Comparison of ENCODE assay signal across 7 cellular contexts in the genomic region with DNA sequence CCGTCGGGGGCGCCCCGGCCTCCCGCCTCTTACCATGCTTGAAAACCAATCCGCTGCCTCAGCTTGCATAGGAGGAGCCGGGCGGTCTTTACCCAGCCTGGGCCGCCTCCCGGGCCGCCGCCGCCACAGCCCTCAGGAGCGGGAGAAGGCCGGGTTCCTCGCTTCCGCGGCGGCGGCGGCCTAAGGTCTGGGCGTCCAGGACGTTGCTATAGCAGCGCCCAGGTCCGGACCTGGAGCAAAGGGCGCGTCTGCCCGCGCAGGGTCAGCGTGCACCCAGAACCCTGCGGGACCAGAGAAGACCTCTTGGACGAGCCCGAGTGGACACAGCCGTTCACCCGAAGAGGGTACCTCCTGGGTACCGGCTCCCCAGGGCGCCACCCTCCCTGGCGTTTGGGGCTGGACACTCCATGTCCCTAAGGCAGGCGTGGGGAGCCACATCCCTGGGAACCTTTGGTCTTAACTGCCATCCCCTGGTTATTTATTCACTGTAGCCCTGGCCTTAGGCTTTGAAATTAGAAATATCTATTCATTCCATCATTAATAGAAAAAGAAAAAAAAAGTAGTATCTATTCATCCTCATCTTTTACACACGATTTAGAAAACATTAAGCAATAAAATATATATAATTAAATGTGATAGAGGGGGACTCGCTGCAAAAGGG. TPM values are rescaled to one million over a fixed set of nuclear protein-coding genes. Genes with fewer than 3 reads are reported as not detected.
DNase-seq lines count a peak whose midpoint lies in the region; ATAC-seq, FAIRE-seq and TF ChIP-seq lines count a peak whose summit lies in the region.

No MANE protein-coding gene starts in this region.

- peak overlapping the region; percentile 91 for H3K4me2 ChIP-seq in HepG2 (ENCODE audit: low read depth, low read length)

- no peak for FAIRE-seq in HepG2 (lab: Jason Lieb, UNC)

- H3K9me3 ChIP-seq in HepG2 (ENCODE audit: low read length) (no peaks in the 10 kb centered on the region), transverse colon (no peaks in the 10 kb centered on the region)
- H3K9me3 ChIP-seq in CD4-positive, alpha-beta memory T cell (ENCODE audit: control insufficient read depth in 1 of 2, low read length in 2 of 2): no peaks in the 10 kb centered on the region

- H4K20me1 ChIP-seq in HepG2 (ENCODE audit: insufficient read depth, low read length): no peaks in the 10 kb centered on the region

- in situ Hi-C loops in HepG2 (cut with HindIII; ENCODE audit: extremely low pct_ligation_motif_present, low pct_unique_long_range_greater_than_20kb): no loop called here
- in situ Hi-C loops in transverse colon (cut with MboI; ENCODE audit: low pct_ligation_motif_present in 1 of 4, low pct_unique_long_range_greater_than_20kb in 1 of 4, low sequenced_read_pairs in 3 of 4): no loop called here

- H3K4me3 Mint-ChIP-seq in CD4-positive, alpha-beta memory T cell: no peak overlapping the region
- H3K4me3 Mint-ChIP-seq in stimulated activated effector memory CD8-positive, alpha-beta T cell treated with anti-CD3 and anti-CD28 coated beads, Interleukin-12 subunit alpha, Interleukin-12 subunit beta, amount 100 ng/mL, for 72 hours: no peak overlapping the region

- H3K4me1 Mint-ChIP-seq in CD4-positive, alpha-beta memory T cell: peaks cover 2 to 12% (median 10%) of the 10 kb centered on the region in 4 donors
- no peaks in the 10 kb centered on the region for H3K4me1 Mint-ChIP-seq in stimulated activated effector memory CD8-positive, alpha-beta T cell treated with anti-CD3 and anti-CD28 coated beads, Interleukin-12 subunit alpha, Interleukin-12 subunit beta, amount 100 ng/mL, for 72 hours

- TF ChIP-seq CTCF in HepG2 (CRISPR knock-in tag; IDR thresholded peaks at IDR 0.05) (no peak), transverse colon (IDR thresholded peaks at IDR 0.05) (no peak)

- TF ChIP-seq EP300 in HepG2 (IDR thresholded peaks at IDR 0.05; ENCODE audit: low read depth in 2 of 2, low read length in 2 of 2) (no peak), HepG2 (CRISPR knock-in tag; IDR thresholded peaks at IDR 0.05; ENCODE audit: borderline replicate concordance) (no peak), transverse colon (IDR thresholded peaks at IDR 0.05; ENCODE audit: low read depth) (no peak)

- no peaks in the 10 kb centered on the region for H3K9me3 Mint-ChIP-seq in CD4-positive, alpha-beta memory T cell
- H3K9me3 Mint-ChIP-seq in stimulated activated effector memory CD8-positive, alpha-beta T cell treated with anti-CD3 and anti-CD28 coated beads, Interleukin-12 subunit alpha, Interleukin-12 subunit beta, amount 100 ng/mL, for 72 hours: no peaks in the 10 kb centered on the region

- intact Hi-C loops in HepG2 (cut with micrococcal nuclease; ENCODE audit: unreplicated experiment) (loop anchor here (5.0 kb wide), 1 partner anchor 35 kb away; the partner anchor contains the start of gene DNAJC3), transverse colon (cut with DNase I; ENCODE audit: low total_unique reads) (no loop called here)
- intact Hi-C loops in CD4-positive, alpha-beta memory T cell (cut with micrococcal nuclease): no loop called here

- TF ChIP-seq POLR2A in HepG2 (IDR thresholded peaks at IDR 0.05; ENCODE audit: insufficient read depth in 1 of 2, low read depth in 2 of 2, low read length in 2 of 2) (peak in 1 of 2 experiments; percentile 35; a peak in 1 of 4 replicates), transverse colon (IDR thresholded peaks at IDR 0.05) (no peak)

- H3K79me2 ChIP-seq in HepG2 (ENCODE audit: insufficient read depth, low read length): peaks cover 10% of the 10 kb centered on the region

- H3K9ac ChIP-seq in HepG2 (ENCODE audit: insufficient read depth, low read depth, low read length): peak overlapping the region; percentile 43; the same call in 1 of the 2 replicates

- CTCF ChIA-PET in HepG2 (lab: Yijun Ruan, JAX; ENCODE audit: low intra/inter-chr PET ratio, low total read pairs): no interaction called here
- CTCF ChIA-PET in CD4-positive, alpha-beta memory T cell (lab: Charles Lee; ENCODE audit: partially characterized antibody): no interaction called here

- DNase-seq in NCI-H1092 treated with DMSO at 0.1 percent for 48 hours (lab: John Stamatoyannopoulos, UW) (peak; percentile 9), cortex of kidney (lab: John Stamatoyannopoulos, UW) (peak; percentile 24), HepG2 (ENCODE audit: low spot score) (peak; percentile 44), transverse colon (peak; percentile 41)
- no peak for DNase-seq in CD4-positive, alpha-beta memory T cell
- DNase-seq in stimulated activated effector memory CD8-positive, alpha-beta T cell treated with anti-CD3 and anti-CD28 coated beads, Interleukin-12 subunit alpha, Interleukin-12 subunit beta, amount 100 ng/mL, for 72 hours (ENCODE audit: low spot score in 2 of 2): no peak

- ATAC-seq in HepG2 (peak; percentile 80), HG02981 (IDR thresholded peaks at IDR 0.05; ENCODE audit: unreplicated experiment) (no peak)
- no peak for ATAC-seq in stimulated activated effector memory CD8-positive, alpha-beta T cell treated with anti-CD3 and anti-CD28 coated beads, Interleukin-12 subunit alpha, Interleukin-12 subunit beta, amount 100 ng/mL, for 72 hours

- POLR2A ChIA-PET in HepG2 (lab: Yijun Ruan, JAX): no interaction called here
- POLR2A ChIA-PET in CD4-positive, alpha-beta memory T cell (lab: Charles Lee; ENCODE audit: partially characterized antibody): no interaction called here

- H3K27me3 ChIP-seq in HepG2 (ENCODE audit: control insufficient read depth in 1 of 2, insufficient read depth in 2 of 2, low read length in 2 of 2) (no peaks in the 10 kb centered on the region; a peak in 1 of 5 replicates), transverse colon (peaks cover 59% of the 10 kb centered on the region)
- peaks cover 8% of the 10 kb centered on the region for H3K27me3 ChIP-seq in CD4-positive, alpha-beta memory T cell (ENCODE audit: insufficient read depth, low read length)

- 85% methylated on average over 15 of the region's 41 CpGs for WGBS in HepG2 (ENCODE audit: low lambda C conversion rate)
- 8 to 28% methylated on average over 3 to 39 of the region's 41 CpGs for WGBS in transverse colon (ENCODE audit: low coverage in 1 of 2), 2 donors

- H3K36me3 Mint-ChIP-seq in CD4-positive, alpha-beta memory T cell: no peaks in the 10 kb centered on the region
- H3K36me3 Mint-ChIP-seq in stimulated activated effector memory CD8-positive, alpha-beta T cell treated with anti-CD3 and anti-CD28 coated beads, Interleukin-12 subunit alpha, Interleukin-12 subunit beta, amount 100 ng/mL, for 72 hours: no peaks in the 10 kb centered on the region

- no peak for TF ChIP-seq RAD21 in HepG2 (CRISPR knock-in tag; IDR thresholded peaks at IDR 0.05)

- H3K4me3 ChIP-seq in HepG2 (replicated peaks in 1 of 3; ENCODE audit: insufficient read depth in 1 of 3, low read depth in 2 of 3, low read length in 3 of 3): peak overlapping the region; percentile 35 to 73 (median 50); a peak in 5 of 6 replicates
- peak overlapping the region; percentile 22 to 50 (median 38) for H3K4me3 ChIP-seq in transverse colon
- H3K4me3 ChIP-seq in CD4-positive, alpha-beta memory T cell (ENCODE audit: low read length in 2 of 2): no peak overlapping the region

- H2AFZ ChIP-seq in HepG2 (ENCODE audit: low read length): no peak overlapping the region

- peak overlapping the region; percentile 48 for H3K27ac ChIP-seq in HepG2 (ENCODE audit: extremely low read length, insufficient read depth, low read length)
- H3K27ac ChIP-seq in transverse colon: peak overlapping the region in 3 of 4 donors; percentile 26 to 41 (median 28)
- H3K27ac ChIP-seq in CD4-positive, alpha-beta memory T cell (ENCODE audit: low read depth, low read length): no peak overlapping the region

- H3K4me1 ChIP-seq in HepG2 (ENCODE audit: insufficient read depth, low read length) (peaks cover 19% of the 10 kb centered on the region), transverse colon (peaks cover 3 to 34% (median 8%) of the 10 kb centered on the region in 4 donors)
- H3K4me1 ChIP-seq in CD4-positive, alpha-beta memory T cell (ENCODE audit: insufficient read depth, low read length): peaks cover 9% of the 10 kb centered on the region

- no TSS peak for BruUV-seq in HepG2 (replicated peaks; lab: Mats Ljungman, UMichigan)

- H3K27me3 Mint-ChIP-seq in CD4-positive, alpha-beta memory T cell: peaks cover 33 to 37% of the 10 kb centered on the region in 2 donors

- H3K36me3 ChIP-seq in HepG2 (replicated peaks in 1 of 2; ENCODE audit: control insufficient read depth in 1 of 2, insufficient read depth in 2 of 2, low read length in 2 of 2) (peaks cover 2 to 6% of the 10 kb centered on the region in 2 experiments; a peak in 2 of 5 replicates), transverse colon (no peaks in the 10 kb centered on the region)
- H3K36me3 ChIP-seq in CD4-positive, alpha-beta memory T cell (ENCODE audit: insufficient read depth, low read length): no peaks in the 10 kb centered on the region

- H3K27ac Mint-ChIP-seq in CD4-positive, alpha-beta memory T cell: no peak overlapping the region
- no peak overlapping the region for H3K27ac Mint-ChIP-seq in stimulated activated effector memory CD8-positive, alpha-beta T cell treated with anti-CD3 and anti-CD28 coated beads, Interleukin-12 subunit alpha, Interleukin-12 subunit beta, amount 100 ng/mL, for 72 hours

RNA-seq across cellular contexts. Expression of gene DZIP1, which starts 2.4 kb away (rescaled TPM):
- 36.7 and 36.9 TPM in 2 replicates for total RNA-seq in HepG2 (2016; rRNA removed; fragmentation: Illumina TruSeq; extraction: Trizol)
- 21.9 and 22.3 TPM in 2 replicates for total RNA-seq in HepG2 (2016; cell fraction: cytosol; rRNA removed; fragmentation: Illumina TruSeq; extraction: Trizol; ENCODE audit: low read depth)
- total RNA-seq in HepG2 (2016; cell fraction: insoluble cytoplasmic fraction; rRNA removed; fragmentation: Illumina TruSeq; extraction: Trizol): 30.6 and 38.7 TPM in 2 replicates
- total RNA-seq in HepG2 (2016; cell fraction: membrane; rRNA removed; fragmentation: Illumina TruSeq; extraction: Trizol): 73.3 and 77.2 TPM in 2 replicates
- total RNA-seq in HepG2 (2016; cell fraction: nucleus; rRNA removed; fragmentation: Illumina TruSeq; extraction: Trizol): 38.1 and 43.2 TPM in 2 replicates
- 10.8 and 11.0 TPM in 2 replicates for polyA plus RNA-seq in HepG2 (2011; rRNA removed)
- 6.0 and 6.6 TPM in 2 replicates for polyA plus RNA-seq in HepG2 (2011; cell fraction: cytosol; rRNA removed)
- 18.3 and 20.8 TPM in 2 replicates for polyA plus RNA-seq in HepG2 (2011; cell fraction: nucleus; rRNA removed)
- polyA plus RNA-seq in HepG2 (2012): 9.4 and 12.5 TPM in 2 replicates
- 22.5 and 24.2 TPM in 2 replicates for polyA plus RNA-seq in HepG2 (2016; cell fraction: cytosol; fragmentation: Illumina TruSeq; extraction: Trizol; ENCODE audit: low read depth)
- polyA plus RNA-seq in HepG2 (2016; cell fraction: insoluble cytoplasmic fraction; fragmentation: Illumina TruSeq; extraction: Trizol; ENCODE audit: low read depth): 29.9 and 34.9 TPM in 2 replicates
- 46.4 and 53.4 TPM in 2 replicates for polyA plus RNA-seq in HepG2 (2016; cell fraction: membrane; fragmentation: Illumina TruSeq; extraction: Trizol; ENCODE audit: low read depth)
- 49.4 and 55.6 TPM in 2 replicates for polyA plus RNA-seq in HepG2 (2016; cell fraction: nucleus; fragmentation: Illumina TruSeq; extraction: Trizol; ENCODE audit: insufficient read depth, low read depth)
- 18.4 TPM in 1 of 2 replicates, not detected in the other for polyA minus RNA-seq in HepG2 (2011; rRNA and poly(A)+ RNA removed; ENCODE audit: low replicate concordance)
- polyA minus RNA-seq in HepG2 (2011; cell fraction: cytosol; rRNA and poly(A)+ RNA removed): 9.9 and 11.3 TPM in 2 replicates
- polyA minus RNA-seq in HepG2 (2011; cell fraction: nucleus; rRNA and poly(A)+ RNA removed): 25.0 and 31.2 TPM in 2 replicates
- total RNA-seq in transverse colon: 10 to 100 TPM in 1 of 4 donors, 1 to 10 TPM in 3; 6.4 to 15.3 (median 8.1) TPM
- total RNA-seq in CD4-positive, alpha-beta memory T cell: not detected
- polyA plus RNA-seq in CD4-positive, alpha-beta memory T cell: not detected

RNA-seq across cellular contexts. Expression of gene DNAJC3, which starts 34.8 kb away (rescaled TPM):
- 38.1 and 48.2 TPM in 2 replicates for total RNA-seq in HepG2 (2016; rRNA removed; fragmentation: Illumina TruSeq; extraction: Trizol)
- total RNA-seq in HepG2 (2016; cell fraction: cytosol; rRNA removed; fragmentation: Illumina TruSeq; extraction: Trizol; ENCODE audit: low read depth): 30.3 and 34.8 TPM in 2 replicates
- total RNA-seq in HepG2 (2016; cell fraction: insoluble cytoplasmic fraction; rRNA removed; fragmentation: Illumina TruSeq; extraction: Trizol): 32.9 and 48.9 TPM in 2 replicates
- 14.3 and 17.6 TPM in 2 replicates for total RNA-seq in HepG2 (2016; cell fraction: membrane; rRNA removed; fragmentation: Illumina TruSeq; extraction: Trizol)
- 48.4 and 54.1 TPM in 2 replicates for total RNA-seq in HepG2 (2016; cell fraction: nucleus; rRNA removed; fragmentation: Illumina TruSeq; extraction: Trizol)
- 9.7 and 10.4 TPM in 2 replicates for polyA plus RNA-seq in HepG2 (2011; rRNA removed)
- polyA plus RNA-seq in HepG2 (2011; cell fraction: cytosol; rRNA removed): 5.4 and 8.2 TPM in 2 replicates
- 2.8 and 3.7 TPM in 2 replicates for polyA plus RNA-seq in HepG2 (2011; cell fraction: nucleus; rRNA removed)
- polyA plus RNA-seq in HepG2 (2012): 12.1 and 15.4 TPM in 2 replicates
- 1.4 TPM in 2 replicates for polyA plus RNA-seq in HepG2 (2016; cell fraction: cytosol; fragmentation: Illumina TruSeq; extraction: Trizol; ENCODE audit: low read depth)
- polyA plus RNA-seq in HepG2 (2016; cell fraction: insoluble cytoplasmic fraction; fragmentation: Illumina TruSeq; extraction: Trizol; ENCODE audit: low read depth): 16.8 and 19.2 TPM in 2 replicates
- polyA plus RNA-seq in HepG2 (2016; cell fraction: membrane; fragmentation: Illumina TruSeq; extraction: Trizol; ENCODE audit: low read depth): 3.1 and 3.7 TPM in 2 replicates
- polyA plus RNA-seq in HepG2 (2016; cell fraction: nucleus; fragmentation: Illumina TruSeq; extraction: Trizol; ENCODE audit: insufficient read depth, low read depth): 37.4 and 38.5 TPM in 2 replicates
- polyA minus RNA-seq in HepG2 (2011; rRNA and poly(A)+ RNA removed; ENCODE audit: low replicate concordance): 13.2 and 17.4 TPM in 2 replicates
- 21.4 and 25.3 TPM in 2 replicates for polyA minus RNA-seq in HepG2 (2011; cell fraction: cytosol; rRNA and poly(A)+ RNA removed)
- polyA minus RNA-seq in HepG2 (2011; cell fraction: nucleus; rRNA and poly(A)+ RNA removed): 14.4 and 17.8 TPM in 2 replicates
- 10 to 100 TPM; 22.8 to 49.7 (median 35.5) TPM for total RNA-seq in transverse colon
- 10 to 100 TPM; 28.9 to 31.1 TPM for total RNA-seq in CD4-positive, alpha-beta memory T cell
- polyA plus RNA-seq in CD4-positive, alpha-beta memory T cell: 10 to 100 TPM; 14.6 to 17.7 TPM

Comparison
In these comparisons a context has a peak if more than half of its experiments do, and no peak if none do; other contexts are left out.
1. DNase-seq: peak in NCI-H1092 treated with DMSO at 0.1 percent for 48 hours (single experiment), cortex of kidney (single experiment), HepG2 (single experiment) and transverse colon (single experiment); none in CD4-positive, alpha-beta memory T cell (0 of 5) and stimulated activated effector memory CD8-positive, alpha-beta T cell treated with anti-CD3 and anti-CD28 coated beads, Interleukin-12 subunit alpha, Interleukin-12 subunit beta, amount 100 ng/mL, for 72 hours (0 of 2).
2. H3K4me3 ChIP-seq: peak in HepG2 (3 of 3) and transverse colon (4 of 4); none in CD4-positive, alpha-beta memory T cell (0 of 2).
3. RNA of gene DZIP1, which starts 2.4 kb away (total RNA-seq): 21.9 to 77.2 TPM in HepG2 and 6.4 to 15.3 TPM in transverse colon; not detected in CD4-positive, alpha-beta memory T cell; every median in the first group is over 4 times any median in the second.